Comparison of ENCODE assay signal across 1 cellular context in genomic region chr17:50459756-50460155, GRCh38.
TF ChIP-seq lines count a peak whose summit lies in the region.

No MANE protein-coding gene starts in this region.

TF ChIP-seq in HepG2, 621 proteins besides CTCF, POLR2A, EP300 and RAD21:
- TF ChIP-seq ZNF207 (IDR thresholded peaks at IDR 0.05; ENCODE audit: borderline replicate concordance) (no peak), ZBTB49 (CRISPR knock-in tag; IDR thresholded peaks at IDR 0.05; ENCODE audit: borderline replicate concordance) (no peak), AGO2 (optimal IDR thresholded peaks at IDR 0.05; ENCODE audit: low read depth, low read length) (no peak), HDAC1 (CRISPR knock-in tag; IDR thresholded peaks at IDR 0.05) (no peak), ELF4 (CRISPR knock-in tag; IDR thresholded peaks at IDR 0.05; ENCODE audit: borderline replicate concordance) (no peak), HOXA3 (CRISPR knock-in tag; IDR thresholded peaks at IDR 0.05) (no peak), ZSCAN9 (CRISPR knock-in tag; IDR thresholded peaks at IDR 0.05; ENCODE audit: borderline replicate concordance) (no peak), PCBP1 (IDR thresholded peaks at IDR 0.05; ENCODE audit: borderline replicate concordance, low read depth, low read length) (no peak), ZNF281 (CRISPR knock-in tag; IDR thresholded peaks at IDR 0.05; ENCODE audit: borderline replicate concordance) (no peak), SCMH1 (CRISPR knock-in tag; IDR thresholded peaks at IDR 0.05; ENCODE audit: borderline replicate concordance) (no peak), ZSCAN12 (CRISPR knock-in tag; IDR thresholded peaks at IDR 0.05) (no peak), NCOA1 (CRISPR knock-in tag; IDR thresholded peaks at IDR 0.05) (no peak), THYN1 (CRISPR knock-in tag; IDR thresholded peaks at IDR 0.05; ENCODE audit: borderline replicate concordance, low read depth) (no peak), SAFB2 (CRISPR knock-in tag; IDR thresholded peaks at IDR 0.05; ENCODE audit: borderline replicate concordance, low read depth) (0 out of 2 replicates have a peak, but pooled peaks have one; percentile 12), FOXC1 (CRISPR knock-in tag; IDR thresholded peaks at IDR 0.05; ENCODE audit: borderline replicate concordance) (no peak), CSRNP2 (CRISPR knock-in tag; conservative IDR thresholded peaks at IDR 0.05; ENCODE audit: low read depth) (no peak), YEATS4 (CRISPR knock-in tag; IDR thresholded peaks at IDR 0.05; ENCODE audit: borderline replicate concordance) (0 out of 2 replicates have a peak, but pooled peaks have one; percentile 11), REXO4 (CRISPR knock-in tag; IDR thresholded peaks at IDR 0.05; ENCODE audit: borderline replicate concordance) (no peak), RCOR2 (CRISPR knock-in tag; IDR thresholded peaks at IDR 0.05) (no peak), MEIS2 (CRISPR knock-in tag; IDR thresholded peaks at IDR 0.05) (no peak), EZH2 (conservative IDR thresholded peaks at IDR 0.05; ENCODE audit: low read depth, low read length) (no peak), ZNF235 (CRISPR knock-in tag; IDR thresholded peaks at IDR 0.05; ENCODE audit: borderline replicate concordance) (no peak), HNRNPH1 (optimal IDR thresholded peaks at IDR 0.05; ENCODE audit: low read depth, low read length) (no peak), E2F1 (CRISPR knock-in tag; IDR thresholded peaks at IDR 0.05) (no peak), RFXAP (CRISPR knock-in tag; IDR thresholded peaks at IDR 0.05; ENCODE audit: borderline replicate concordance) (no peak), BRCA1 (CRISPR knock-in tag; IDR thresholded peaks at IDR 0.05) (no peak)
- TF ChIP-seq, protein P1, sequence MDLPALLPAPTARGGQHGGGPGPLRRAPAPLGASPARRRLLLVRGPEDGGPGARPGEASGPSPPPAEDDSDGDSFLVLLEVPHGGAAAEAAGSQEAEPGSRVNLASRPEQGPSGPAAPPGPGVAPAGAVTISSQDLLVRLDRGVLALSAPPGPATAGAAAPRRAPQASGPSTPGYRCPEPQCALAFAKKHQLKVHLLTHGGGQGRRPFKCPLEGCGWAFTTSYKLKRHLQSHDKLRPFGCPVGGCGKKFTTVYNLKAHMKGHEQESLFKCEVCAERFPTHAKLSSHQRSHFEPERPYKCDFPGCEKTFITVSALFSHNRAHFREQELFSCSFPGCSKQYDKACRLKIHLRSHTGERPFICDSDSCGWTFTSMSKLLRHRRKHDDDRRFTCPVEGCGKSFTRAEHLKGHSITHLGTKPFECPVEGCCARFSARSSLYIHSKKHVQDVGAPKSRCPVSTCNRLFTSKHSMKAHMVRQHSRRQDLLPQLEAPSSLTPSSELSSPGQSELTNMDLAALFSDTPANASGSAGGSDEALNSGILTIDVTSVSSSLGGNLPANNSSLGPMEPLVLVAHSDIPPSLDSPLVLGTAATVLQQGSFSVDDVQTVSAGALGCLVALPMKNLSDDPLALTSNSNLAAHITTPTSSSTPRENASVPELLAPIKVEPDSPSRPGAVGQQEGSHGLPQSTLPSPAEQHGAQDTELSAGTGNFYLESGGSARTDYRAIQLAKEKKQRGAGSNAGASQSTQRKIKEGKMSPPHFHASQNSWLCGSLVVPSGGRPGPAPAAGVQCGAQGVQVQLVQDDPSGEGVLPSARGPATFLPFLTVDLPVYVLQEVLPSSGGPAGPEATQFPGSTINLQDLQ (CRISPR knock-in tag; IDR thresholded peaks at IDR 0.05), result 0 out of 2 replicates have a peak, but pooled peaks have one; percentile 24
- TF ChIP-seq, protein P2, sequence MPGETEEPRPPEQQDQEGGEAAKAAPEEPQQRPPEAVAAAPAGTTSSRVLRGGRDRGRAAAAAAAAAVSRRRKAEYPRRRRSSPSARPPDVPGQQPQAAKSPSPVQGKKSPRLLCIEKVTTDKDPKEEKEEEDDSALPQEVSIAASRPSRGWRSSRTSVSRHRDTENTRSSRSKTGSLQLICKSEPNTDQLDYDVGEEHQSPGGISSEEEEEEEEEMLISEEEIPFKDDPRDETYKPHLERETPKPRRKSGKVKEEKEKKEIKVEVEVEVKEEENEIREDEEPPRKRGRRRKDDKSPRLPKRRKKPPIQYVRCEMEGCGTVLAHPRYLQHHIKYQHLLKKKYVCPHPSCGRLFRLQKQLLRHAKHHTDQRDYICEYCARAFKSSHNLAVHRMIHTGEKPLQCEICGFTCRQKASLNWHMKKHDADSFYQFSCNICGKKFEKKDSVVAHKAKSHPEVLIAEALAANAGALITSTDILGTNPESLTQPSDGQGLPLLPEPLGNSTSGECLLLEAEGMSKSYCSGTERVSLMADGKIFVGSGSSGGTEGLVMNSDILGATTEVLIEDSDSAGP (CRISPR knock-in tag; IDR thresholded peaks at IDR 0.05; ENCODE audit: borderline replicate concordance), result no peak
- TF ChIP-seq, protein P3, sequence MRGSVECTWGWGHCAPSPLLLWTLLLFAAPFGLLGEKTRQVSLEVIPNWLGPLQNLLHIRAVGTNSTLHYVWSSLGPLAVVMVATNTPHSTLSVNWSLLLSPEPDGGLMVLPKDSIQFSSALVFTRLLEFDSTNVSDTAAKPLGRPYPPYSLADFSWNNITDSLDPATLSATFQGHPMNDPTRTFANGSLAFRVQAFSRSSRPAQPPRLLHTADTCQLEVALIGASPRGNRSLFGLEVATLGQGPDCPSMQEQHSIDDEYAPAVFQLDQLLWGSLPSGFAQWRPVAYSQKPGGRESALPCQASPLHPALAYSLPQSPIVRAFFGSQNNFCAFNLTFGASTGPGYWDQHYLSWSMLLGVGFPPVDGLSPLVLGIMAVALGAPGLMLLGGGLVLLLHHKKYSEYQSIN (CRISPR knock-in tag; IDR thresholded peaks at IDR 0.05; ENCODE audit: borderline replicate concordance), result no peak
- TF ChIP-seq, protein P4, sequence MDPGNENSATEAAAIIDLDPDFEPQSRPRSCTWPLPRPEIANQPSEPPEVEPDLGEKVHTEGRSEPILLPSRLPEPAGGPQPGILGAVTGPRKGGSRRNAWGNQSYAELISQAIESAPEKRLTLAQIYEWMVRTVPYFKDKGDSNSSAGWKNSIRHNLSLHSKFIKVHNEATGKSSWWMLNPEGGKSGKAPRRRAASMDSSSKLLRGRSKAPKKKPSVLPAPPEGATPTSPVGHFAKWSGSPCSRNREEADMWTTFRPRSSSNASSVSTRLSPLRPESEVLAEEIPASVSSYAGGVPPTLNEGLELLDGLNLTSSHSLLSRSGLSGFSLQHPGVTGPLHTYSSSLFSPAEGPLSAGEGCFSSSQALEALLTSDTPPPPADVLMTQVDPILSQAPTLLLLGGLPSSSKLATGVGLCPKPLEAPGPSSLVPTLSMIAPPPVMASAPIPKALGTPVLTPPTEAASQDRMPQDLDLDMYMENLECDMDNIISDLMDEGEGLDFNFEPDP (CRISPR knock-in tag; conservative IDR thresholded peaks at IDR 0.05), result 0 out of 2 replicates have a peak, but pooled peaks have one; percentile 37
